Comparison of ENCODE assay signal across 21 cellular contexts in the genomic region with DNA sequence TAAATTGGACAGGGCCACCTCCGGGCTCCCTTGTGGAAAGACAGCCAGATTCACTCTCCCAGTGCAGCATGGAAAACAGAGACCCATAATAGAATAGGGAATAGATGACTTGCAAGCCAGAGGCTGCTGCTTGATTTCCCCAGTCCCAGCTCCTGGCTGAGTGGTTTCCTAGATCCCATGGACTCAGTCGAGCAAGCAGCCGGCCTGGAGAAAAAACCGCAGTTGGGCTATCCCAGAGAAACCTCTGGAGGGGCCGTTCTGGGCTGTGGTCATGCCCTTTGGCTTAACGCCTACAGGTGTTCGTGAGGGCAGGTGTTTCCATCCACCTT.
DNase-seq lines count a peak whose midpoint lies in the region; ATAC-seq, FAIRE-seq and TF ChIP-seq lines count a peak whose summit lies in the region.
"Had no signal": no experiment of that assay in that cellular context is flagged by ENCODE, and none has a peak within 500 bp of the region (broad histone marks: within the 10 kb centered on the region; RNA-seq: fewer than 3 reads in every experiment).

No MANE protein-coding gene starts in this region.

- FAIRE-seq in kidney (lab: Jason Lieb, UNC) (no peak), small intestine (lab: Jason Lieb, UNC) (no peak)
- FAIRE-seq: keratinocyte had no signal

- TF ChIP-seq CTCF in kidney (IDR thresholded peaks at IDR 0.05; ENCODE audit: borderline replicate concordance, extremely low read depth, insufficient read depth) = no peak
- no peak for TF ChIP-seq CTCF in neural crest cell (conservative IDR thresholded peaks at IDR 0.05)

- WGBS in small intestine, 3 donors = 22 to 64% (median 34%) methylated on average over 7 of the region's 7 CpGs

- no peak for DNase-seq in activated naive CD8-positive, alpha-beta T cell treated with anti-CD3 and anti-CD28 coated beads for 36 hours
- DNase-seq in kidney (no peak), neural crest cell (ENCODE audit: low read depth, low spot score) (no peak), small intestine (no peak)
- no peak for DNase-seq in stimulated activated CD4-positive, alpha-beta T cell treated with anti-CD3 and anti-CD28 coated beads, Interleukin-2, amount 100 ng/mL, for 48 hours
- DNase-seq in activated CD4-positive, alpha-beta T cell treated with anti-CD3 and anti-CD28 coated beads, Interleukin-2, amount 50 U/mL, for 48 hours = no peak
- DNase-seq: activated CD8-positive, alpha-beta T cell treated with anti-CD3 and anti-CD28 coated beads, Interleukin-2, amount 10 ng/mL, durations not matched to agents 7 days and 5 days; activated naive CD8-positive, alpha-beta T cell treated with anti-CD3 and anti-CD28 coated beads, Interleukin-2, amount 10 ng/mL, durations not matched to agents 7 days and 5 days; activated T-cell treated with anti-CD3 and anti-CD28 coated beads, Interleukin-2, amount 50 U/mL, for 48 hours; GOT3; Kasumi-1; NCI-H1930; stimulated activated CD4-positive, alpha-beta T cell treated with anti-CD3 and anti-CD28 coated beads, Interleukin-4, amount 100 ng/mL, for 1 hour; stimulated activated naive CD8-positive, alpha-beta T cell treated with anti-CD3 and anti-CD28 coated beads, Interleukin-15, Interleukin-2, amounts not matched to agents 100 U/mL and 50 U/mL, for 24 hours; T1000 had no signal

- no peaks in the 10 kb centered on the region for H3K36me3 Mint-ChIP-seq in activated naive CD8-positive, alpha-beta T cell
- no peaks in the 10 kb centered on the region for H3K36me3 Mint-ChIP-seq in activated naive CD8-positive, alpha-beta T cell treated with anti-CD3 and anti-CD28 coated beads for 36 hours
- H3K36me3 Mint-ChIP-seq in neural crest cell (ENCODE audit: low read depth) = no peaks in the 10 kb centered on the region
- H3K36me3 Mint-ChIP-seq: activated naive CD8-positive, alpha-beta T cell treated with anti-CD3 and anti-CD28 coated beads, Interleukin-2, amount 10 ng/mL, durations not matched to agents 7 days and 5 days had no signal

- H3K4me1 ChIP-seq in kidney (ENCODE audit: control insufficient read depth in 1 of 2, insufficient read depth in 1 of 2, low read depth in 1 of 2, low read length in 2 of 2) = peaks cover 0 to 11% of the 10 kb centered on the region in 2 donors
- H3K4me1 ChIP-seq in small intestine (ENCODE audit: control insufficient read depth in 2 of 2, insufficient read depth in 1 of 2, low read depth in 1 of 2, low read length in 1 of 2) = no peaks in the 10 kb centered on the region

- H3K4me1 Mint-ChIP-seq in activated naive CD8-positive, alpha-beta T cell (ENCODE audit: low read depth) = peaks cover 12% of the 10 kb centered on the region
- H3K4me1 Mint-ChIP-seq in activated naive CD8-positive, alpha-beta T cell treated with anti-CD3 and anti-CD28 coated beads for 36 hours = peaks cover 10% of the 10 kb centered on the region
- no peaks in the 10 kb centered on the region for H3K4me1 Mint-ChIP-seq in neural crest cell

- no peaks in the 10 kb centered on the region for H3K9me3 ChIP-seq in kidney (ENCODE audit: control insufficient read depth in 1 of 2, low read length in 2 of 2)
- no peaks in the 10 kb centered on the region for H3K9me3 ChIP-seq in small intestine (ENCODE audit: control insufficient read depth, low read depth)
- H3K9me3 ChIP-seq: prostate gland, tibial nerve had no signal

- peak overlapping the region; percentile 30 for H3K4me3 Mint-ChIP-seq in activated naive CD8-positive, alpha-beta T cell
- no peak overlapping the region for H3K4me3 Mint-ChIP-seq in activated naive CD8-positive, alpha-beta T cell treated with anti-CD3 and anti-CD28 coated beads for 36 hours
- H3K4me3 Mint-ChIP-seq in neural crest cell = peak overlapping the region; percentile 72
- H3K4me3 Mint-ChIP-seq: activated CD8-positive, alpha-beta T cell treated with anti-CD3 and anti-CD28 coated beads, Interleukin-2, amount 10 ng/mL, durations not matched to agents 7 days and 5 days; activated naive CD8-positive, alpha-beta T cell treated with anti-CD3 and anti-CD28 coated beads, Interleukin-2, amount 10 ng/mL, durations not matched to agents 7 days and 5 days had no signal

- H3K27ac Mint-ChIP-seq in activated naive CD8-positive, alpha-beta T cell = no peak overlapping the region
- H3K27ac Mint-ChIP-seq in activated naive CD8-positive, alpha-beta T cell treated with anti-CD3 and anti-CD28 coated beads for 36 hours = no peak overlapping the region
- H3K27ac Mint-ChIP-seq in neural crest cell (ENCODE audit: unreplicated experiment) = no peak overlapping the region
- H3K27ac Mint-ChIP-seq: activated CD8-positive, alpha-beta T cell treated with anti-CD3 and anti-CD28 coated beads, Interleukin-2, amount 10 ng/mL, durations not matched to agents 7 days and 5 days; activated naive CD8-positive, alpha-beta T cell treated with anti-CD3 and anti-CD28 coated beads, Interleukin-2, amount 10 ng/mL, durations not matched to agents 7 days and 5 days had no signal

- intact Hi-C loops in kidney (cut with DNase I) = no loop called here

- no peak for ATAC-seq in GM18868 (IDR thresholded peaks at IDR 0.05; ENCODE audit: unreplicated experiment)
- ATAC-seq: activated CD4-positive, CD25-positive, alpha-beta regulatory T cell treated with anti-CD3 and anti-CD28 coated beads, Interleukin-2, amount 50 U/mL, for 24 hours; activated CD8-positive, alpha-beta T cell treated with anti-CD3 and anti-CD28 coated beads, Interleukin-2, amount 10 ng/mL, durations not matched to agents 7 days and 5 days; stimulated activated naive CD8-positive, alpha-beta T cell treated with anti-CD3 and anti-CD28 coated beads, Interleukin-15, Interleukin-2, amounts not matched to agents 100 U/mL and 50 U/mL, for 24 hours had no signal

- H3K27me3 ChIP-seq in small intestine (ENCODE audit: control insufficient read depth in 2 of 2, insufficient read depth in 2 of 2, low read length in 2 of 2) = peaks cover 2 to 15% of the 10 kb centered on the region in 2 donors

- H3K36me3 ChIP-seq in kidney (ENCODE audit: control insufficient read depth in 1 of 2, insufficient read depth in 2 of 2, low read length in 2 of 2) (no peaks in the 10 kb centered on the region), small intestine (ENCODE audit: control insufficient read depth in 2 of 2, insufficient read depth in 2 of 2, low read length in 2 of 2) (no peaks in the 10 kb centered on the region)
- H3K36me3 ChIP-seq: prostate gland, tibial nerve had no signal

- H3K9me3 Mint-ChIP-seq in activated naive CD8-positive, alpha-beta T cell (ENCODE audit: low read depth) = no peaks in the 10 kb centered on the region
- no peaks in the 10 kb centered on the region for H3K9me3 Mint-ChIP-seq in activated naive CD8-positive, alpha-beta T cell treated with anti-CD3 and anti-CD28 coated beads for 36 hours
- no peaks in the 10 kb centered on the region for H3K9me3 Mint-ChIP-seq in neural crest cell
- H3K9me3 Mint-ChIP-seq: activated naive CD8-positive, alpha-beta T cell treated with anti-CD3 and anti-CD28 coated beads, Interleukin-2, amount 10 ng/mL, durations not matched to agents 7 days and 5 days had no signal

- peak overlapping the region in 1 of 2 donors; percentile 8 for H3K9ac ChIP-seq in kidney (ENCODE audit: low read length in 2 of 2)

- H3K4me3 ChIP-seq in kidney (ENCODE audit: low read length in 2 of 2) = peak overlapping the region; percentile 12 to 48
- H3K4me3 ChIP-seq in small intestine (ENCODE audit: low read depth in 1 of 2, low read length in 2 of 2) = no peak overlapping the region
- H3K4me3 ChIP-seq: prostate gland had no signal

- H3K27me3 Mint-ChIP-seq in activated naive CD8-positive, alpha-beta T cell = peaks cover 10% of the 10 kb centered on the region
- H3K27me3 Mint-ChIP-seq in activated naive CD8-positive, alpha-beta T cell treated with anti-CD3 and anti-CD28 coated beads for 36 hours = peaks cover 51% of the 10 kb centered on the region
- peaks cover 84% of the 10 kb centered on the region for H3K27me3 Mint-ChIP-seq in neural crest cell (ENCODE audit: low read depth)

- H3K27ac ChIP-seq in kidney (ENCODE audit: low read depth in 2 of 2, low read length in 2 of 2) (peak overlapping the region; percentile 1 to 47), small intestine (ENCODE audit: low read depth in 1 of 2, low read length in 1 of 2) (no peak overlapping the region)
- H3K27ac ChIP-seq: prostate gland, tibial nerve had no signal

Comparison
In these comparisons a context has a peak if more than half of its experiments do, and no peak if none do; other contexts are left out.
1. H3K27ac ChIP-seq: peak in kidney (2 of 2); none in small intestine (0 of 2).
2. H3K4me3 ChIP-seq: peak in kidney (2 of 2); none in small intestine (0 of 2).